ENCODE assay signal across 8 cellular contexts in the genomic region with DNA sequence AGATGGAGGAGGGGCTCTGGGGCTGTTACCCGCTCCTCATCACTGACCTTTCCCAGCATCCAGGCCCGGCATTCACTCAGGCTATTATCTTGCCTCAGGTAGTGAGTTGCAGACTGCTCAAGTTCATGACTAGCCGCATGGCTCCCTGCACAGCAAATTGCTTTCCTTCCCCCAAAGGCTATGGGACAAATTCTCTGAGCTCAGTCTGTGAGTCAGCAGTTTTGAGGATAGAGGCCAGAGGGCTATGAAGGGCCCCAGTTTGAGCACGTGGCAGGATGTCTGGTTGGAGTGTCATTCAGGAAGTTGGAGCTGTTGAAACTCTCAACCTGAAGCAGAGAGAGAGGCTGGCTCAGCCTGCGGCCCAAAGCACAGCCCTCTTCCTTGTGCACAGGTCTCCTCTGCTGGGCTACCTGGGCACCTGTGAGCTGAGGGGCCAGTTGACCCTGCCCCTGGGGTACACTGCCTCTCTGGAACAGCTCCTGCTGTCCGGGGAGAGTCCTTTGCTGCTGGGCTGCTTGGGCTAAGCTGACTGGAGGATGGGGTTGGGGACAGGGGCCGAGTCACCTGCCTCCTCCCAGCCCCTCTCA. TPM values are rescaled to one million over a fixed set of nuclear protein-coding genes. Genes with fewer than 3 reads are reported as not detected.
DNase-seq lines count a peak whose midpoint lies in the region; ATAC-seq and TF ChIP-seq lines count a peak whose summit lies in the region.

No MANE protein-coding gene starts in this region.

- peaks cover 16% of the 10 kb centered on the region for H3K4me1 ChIP-seq in DND-41 (ENCODE audit: insufficient read depth, low read length)
- H3K4me1 ChIP-seq in right atrium auricular region: peaks cover 0 to 10% of the 10 kb centered on the region in 2 donors
- peaks cover 5 to 52% (median 27%) of the 10 kb centered on the region in 6 donors for H3K4me1 ChIP-seq in spleen

- ATAC-seq in DND-41 (ENCODE audit: insufficient read depth, low read depth) (peak; percentile 95), GM21381 (IDR thresholded peaks at IDR 0.05; ENCODE audit: unreplicated experiment) (peak; percentile 81), HG02588 (IDR thresholded peaks at IDR 0.05; ENCODE audit: unreplicated experiment) (no peak)
- peak; percentile 89 to 93 for ATAC-seq in activated T-cell treated with anti-CD3 and anti-CD28 coated beads, Interleukin-2, amount 50 U/mL, for 72 hours (replicated peaks in 1 of 2)

- no peak overlapping the region for H3K27ac Mint-ChIP-seq in activated T-cell treated with anti-CD3 and anti-CD28 coated beads, Interleukin-2, amount 50 U/mL, for 72 hours

- TF ChIP-seq CTCF in DND-41 (IDR thresholded peaks at IDR 0.05; ENCODE audit: borderline replicate concordance, extremely low read depth, low read length, poor library complexity, severe bottlenecking): no peak
- no peak for TF ChIP-seq CTCF in right atrium auricular region (IDR thresholded peaks at IDR 0.05)
- TF ChIP-seq CTCF in spleen (IDR thresholded peaks at IDR 0.05 in 8 of 11, conservative IDR thresholded peaks at IDR 0.05 in 3 of 11): no peak

- H3K36me3 ChIP-seq in DND-41 (ENCODE audit: insufficient read depth, low read length) (peaks cover 9% of the 10 kb centered on the region; the same call in 1 of the 2 replicates), right atrium auricular region (no peaks in the 10 kb centered on the region), spleen (peaks cover 0 to 30% (median 0%) of the 10 kb centered on the region in 6 donors)

- H3K27ac ChIP-seq in DND-41 (ENCODE audit: low read length): peak overlapping the region; percentile 64
- no peak overlapping the region for H3K27ac ChIP-seq in right atrium auricular region
- peak overlapping the region in 7 of 8 donors; percentile 58 to 84 (median 70) for H3K27ac ChIP-seq in spleen

- intact Hi-C loops in spleen (cut with DNase I; ENCODE audit: low total_unique reads): no loop called here

- H3K9ac ChIP-seq in DND-41 (ENCODE audit: low read depth, low read length): peak overlapping the region; percentile 7; the same call in 1 of the 2 replicates

- peak overlapping the region; percentile 59 for H2AFZ ChIP-seq in DND-41 (ENCODE audit: low read depth, low read length)

- DNase-seq in DND-41 (peak; percentile 68), Kasumi-1 (lab: John Stamatoyannopoulos, UW) (peak; percentile 98 to 99), right atrium auricular region (ENCODE audit: low spot score) (peak; percentile 68), spleen (peak; percentile 87)
- DNase-seq in activated T-cell treated with anti-CD3 and anti-CD28 coated beads, Interleukin-2, amount 50 U/mL, for 72 hours: peak; percentile 49 to 61
- DNase-seq in effector CD4-positive, alpha-beta T cell: no peak

- peaks cover 8 to 26% of the 10 kb centered on the region in 2 donors for H3K36me3 Mint-ChIP-seq in activated T-cell treated with anti-CD3 and anti-CD28 coated beads, Interleukin-2, amount 50 U/mL, for 72 hours (ENCODE audit: insufficient read depth in 2 of 2)

- peaks cover 27% of the 10 kb centered on the region for H3K4me1 Mint-ChIP-seq in activated T-cell treated with anti-CD3 and anti-CD28 coated beads, Interleukin-2, amount 50 U/mL, for 72 hours (ENCODE audit: low read depth)

- WGBS in spleen, 5 donors: 28 to 49% (median 41%) methylated on average over 7 of the region's 7 CpGs

- H3K27me3 ChIP-seq in DND-41 (ENCODE audit: insufficient read depth, low read length, poor library complexity) (no peaks in the 10 kb centered on the region), right atrium auricular region (no peaks in the 10 kb centered on the region), spleen (replicated peaks in 1 of 7) (no peaks in the 10 kb centered on the region)

- H3K4me3 ChIP-seq in DND-41 (ENCODE audit: low read depth in 1 of 2, low read length in 2 of 2) (no peak overlapping the region), right atrium auricular region (no peak overlapping the region), spleen (peak overlapping the region in 1 of 8 donors; percentile 19)

- H3K27me3 Mint-ChIP-seq in activated T-cell treated with anti-CD3 and anti-CD28 coated beads, Interleukin-2, amount 50 U/mL, for 72 hours (ENCODE audit: low read depth): no peaks in the 10 kb centered on the region

- H3K9me3 Mint-ChIP-seq in activated T-cell treated with anti-CD3 and anti-CD28 coated beads, Interleukin-2, amount 50 U/mL, for 72 hours: no peaks in the 10 kb centered on the region

- no peaks in the 10 kb centered on the region for H3K79me2 ChIP-seq in DND-41 (ENCODE audit: insufficient read depth, low read length)

- no peaks in the 10 kb centered on the region for H4K20me1 ChIP-seq in DND-41 (ENCODE audit: insufficient read depth, low read length)

- H3K9me3 ChIP-seq in DND-41 (ENCODE audit: insufficient read depth, low read length, severe bottlenecking) (no peaks in the 10 kb centered on the region), right atrium auricular region (no peaks in the 10 kb centered on the region), spleen (no peaks in the 10 kb centered on the region)

- peak overlapping the region; percentile 3 to 37 for H3K4me3 Mint-ChIP-seq in activated T-cell treated with anti-CD3 and anti-CD28 coated beads, Interleukin-2, amount 50 U/mL, for 72 hours

- 0 out of 2 replicates have a peak overlapping the region, but pooled peaks have one; percentile 17 for H3K4me2 ChIP-seq in DND-41 (ENCODE audit: insufficient read depth, low read length)

- TF ChIP-seq POLR2A in spleen (IDR thresholded peaks at IDR 0.05): no peak

RNA-seq across cellular contexts. Expression of a gene that starts 7.9 kb away (rescaled TPM):
- 10 to 100 TPM; 66.3 to 74.3 TPM for total RNA-seq in activated T-cell treated with anti-CD3 and anti-CD28 coated beads, Interleukin-2, amount 50 U/mL, for 72 hours
- total RNA-seq in right atrium auricular region: 10 to 100 TPM; 14.4 to 14.6 TPM
- total RNA-seq in spleen: 10 to 100 TPM; 10.2 to 29.1 (median 18.9) TPM
- polyA plus RNA-seq in spleen: 10 to 100 TPM in 2 of 3 donors, 1 to 10 TPM in 1; 8.5 to 33.1 (median 25.8) TPM

Comparison
In these comparisons a context has a peak if more than half of its experiments do, and no peak if none do; other contexts are left out.
1. H3K27ac ChIP-seq: peak in DND-41 (single experiment) and spleen (7 of 8); none in right atrium auricular region (0 of 2).